In the genomic region with DNA sequence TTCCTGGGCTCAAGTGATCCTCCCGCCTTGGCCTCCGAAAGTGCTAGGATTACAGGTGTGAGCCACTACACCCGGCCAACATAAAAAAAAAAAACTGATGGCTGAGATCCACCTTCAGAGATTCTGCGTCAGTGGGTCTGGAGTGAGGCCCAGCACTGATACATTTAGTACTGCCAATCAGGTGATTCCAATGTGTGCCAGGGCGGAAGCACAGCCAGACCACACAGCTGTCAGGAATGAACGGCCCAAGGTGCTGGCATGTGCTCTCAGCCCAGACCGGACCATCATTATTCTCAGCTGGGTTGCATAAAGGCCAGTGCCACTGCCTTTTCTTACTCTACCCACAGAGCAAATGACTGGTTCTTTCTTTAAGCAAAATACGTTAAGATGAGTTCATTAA, we compare ENCODE assay signal across 10 cellular contexts. TPM values are rescaled to one million over a fixed set of nuclear protein-coding genes. Genes with fewer than 3 reads are reported as not detected.
DNase-seq lines count a peak whose midpoint lies in the region; ATAC-seq, FAIRE-seq and TF ChIP-seq lines count a peak whose summit lies in the region.
"Had no signal": no experiment of that assay in that cellular context is flagged by ENCODE, and none has a peak within 500 bp of the region (broad histone marks: within the 10 kb centered on the region; RNA-seq: fewer than 3 reads in every experiment).

No MANE protein-coding gene starts in this region.

- H3K9ac ChIP-seq in HepG2 (ENCODE audit: insufficient read depth, low read depth, low read length): no peak overlapping the region

- BruUV-seq in HepG2 (replicated peaks; lab: Mats Ljungman, UMichigan): no TSS peak

- no peaks in the 10 kb centered on the region for H3K79me2 ChIP-seq in HepG2 (ENCODE audit: insufficient read depth, low read length)

- DNase-seq in NCI-H2196 (lab: John Stamatoyannopoulos, UW; ENCODE audit: unreplicated experiment): peak; percentile 64
- peak; percentile 60 for DNase-seq in epithelial cell of prostate (ENCODE audit: low read depth, low spot score)
- DNase-seq in HepG2 (ENCODE audit: low spot score): no peak
- peak; percentile 89 for DNase-seq in stomach
- DNase-seq in DMS153 (lab: John Stamatoyannopoulos, UW): no peak
- no peak for DNase-seq in GM19240 (ENCODE audit: insufficient read length, low spot score)
- DNase-seq in stimulated activated CD4-positive, alpha-beta T cell treated with anti-CD3 and anti-CD28 coated beads, Interleukin-1b, Interleukin-23, amount 100 ng/mL, for 48 hours: no peak
- DNase-seq: DMS79 treated with DMSO at 0.1 percent for 48 hours had no signal

- H3K27me3 ChIP-seq in HepG2 (ENCODE audit: control insufficient read depth in 1 of 2, insufficient read depth in 2 of 2, low read length in 2 of 2) (peaks cover 0 to 12% of the 10 kb centered on the region in 2 experiments; a peak in 1 of 5 replicates), stomach (no peaks in the 10 kb centered on the region)

- TF ChIP-seq POLR2A in HepG2 (IDR thresholded peaks at IDR 0.05; ENCODE audit: insufficient read depth in 1 of 2, low read depth in 2 of 2, low read length in 2 of 2): no peak
- no peak for TF ChIP-seq POLR2A in stomach (IDR thresholded peaks at IDR 0.05)

- peak overlapping the region in 2 of 3 experiments; percentile 56 to 69; a peak in 1 of 6 replicates for H3K4me3 ChIP-seq in HepG2 (replicated peaks in 1 of 3; ENCODE audit: insufficient read depth in 1 of 3, low read depth in 2 of 3, low read length in 3 of 3)
- no peak overlapping the region for H3K4me3 ChIP-seq in stomach

- POLR2A ChIA-PET in HepG2 (lab: Yijun Ruan, JAX): no interaction called here

- TF ChIP-seq CTCF in HepG2 (CRISPR knock-in tag; IDR thresholded peaks at IDR 0.05) (no peak), stomach (IDR thresholded peaks at IDR 0.05) (no peak)

- H3K4me1 ChIP-seq in HepG2 (ENCODE audit: insufficient read depth, low read length) (peaks cover 19% of the 10 kb centered on the region), stomach (peaks cover 9 to 29% (median 20%) of the 10 kb centered on the region in 4 donors)

- no peak overlapping the region for H2AFZ ChIP-seq in HepG2 (ENCODE audit: low read length)

- no peak for ATAC-seq in HepG2
- no peak for ATAC-seq in SK-N-SH treated with all-trans-retinoic acid at 6 μM for 48 hours

- H3K4me2 ChIP-seq in HepG2 (ENCODE audit: low read depth, low read length): peak overlapping the region; percentile 96

- in situ Hi-C loops in HepG2 (cut with HindIII; ENCODE audit: extremely low pct_ligation_motif_present, low pct_unique_long_range_greater_than_20kb): no loop called here

- intact Hi-C loops in HepG2 (cut with micrococcal nuclease; ENCODE audit: unreplicated experiment): no loop called here
- intact Hi-C loops in stomach (cut with DNase I; ENCODE audit: low total_unique reads): no loop called here

- 58% methylated on average over 8 of the region's 8 CpGs for WGBS in HepG2 (ENCODE audit: low lambda C conversion rate)
- WGBS in stomach, 5 donors: 36 to 53% (median 46%) methylated on average over 8 of the region's 8 CpGs

- TF ChIP-seq RAD21 in HepG2 (CRISPR knock-in tag; IDR thresholded peaks at IDR 0.05): no peak

- FAIRE-seq in HepG2 (lab: Jason Lieb, UNC): no peak

- no peak for TF ChIP-seq EP300 in HepG2 (IDR thresholded peaks at IDR 0.05; ENCODE audit: low read depth in 2 of 2, low read length in 2 of 2)
- TF ChIP-seq EP300 in HepG2 (CRISPR knock-in tag; IDR thresholded peaks at IDR 0.05; ENCODE audit: borderline replicate concordance): no peak
- TF ChIP-seq EP300 in stomach (IDR thresholded peaks at IDR 0.05): no peak

- H3K27ac ChIP-seq in epithelial cell of prostate (no peak overlapping the region), HepG2 (ENCODE audit: extremely low read length, insufficient read depth, low read length) (no peak overlapping the region), stomach (peak overlapping the region; percentile 41 to 85 (median 82))

- CTCF ChIA-PET in HepG2 (lab: Yijun Ruan, JAX; ENCODE audit: low intra/inter-chr PET ratio, low total read pairs): no interaction called here

- H3K36me3 ChIP-seq in HepG2 (replicated peaks in 1 of 2; ENCODE audit: control insufficient read depth in 1 of 2, insufficient read depth in 2 of 2, low read length in 2 of 2): no peaks in the 10 kb centered on the region
- H3K36me3 ChIP-seq in stomach: no peaks in the 10 kb centered on the region

- H4K20me1 ChIP-seq in HepG2 (ENCODE audit: insufficient read depth, low read length): no peaks in the 10 kb centered on the region

- H3K9me3 ChIP-seq in HepG2 (ENCODE audit: low read length) (no peaks in the 10 kb centered on the region), stomach (no peaks in the 10 kb centered on the region)

TF ChIP-seq in HepG2, 621 proteins besides CTCF, POLR2A, EP300 and RAD21 (continues in another document):
- TF ChIP-seq ESRRA (CRISPR knock-in tag; IDR thresholded peaks at IDR 0.05; ENCODE audit: low read depth): no peak
- TF ChIP-seq ZNF383 (CRISPR knock-in tag; IDR thresholded peaks at IDR 0.05; ENCODE audit: borderline replicate concordance): no peak
- TF ChIP-seq ZFP90 (CRISPR knock-in tag; IDR thresholded peaks at IDR 0.05; ENCODE audit: borderline replicate concordance): no peak
- no peak for TF ChIP-seq ZFP36 (IDR thresholded peaks at IDR 0.05; ENCODE audit: borderline replicate concordance, low read depth, low read length, partially characterized antibody)
- no peak for TF ChIP-seq ZBTB8A (CRISPR knock-in tag; IDR thresholded peaks at IDR 0.05; ENCODE audit: borderline replicate concordance, low read depth)
- TF ChIP-seq HMG20A (CRISPR knock-in tag; IDR thresholded peaks at IDR 0.05; ENCODE audit: borderline replicate concordance): no peak
- TF ChIP-seq POGZ (CRISPR knock-in tag; IDR thresholded peaks at IDR 0.05): no peak
- TF ChIP-seq PCBP1 (IDR thresholded peaks at IDR 0.05; ENCODE audit: borderline replicate concordance, low read depth, low read length): no peak

TF ChIP-seq in SK-N-SH treated with all-trans-retinoic acid at 6 μM for 48 hours, 23 proteins besides CTCF, POLR2A, EP300 and RAD21:
- no peak for TF ChIP-seq CSDC2 (CRISPR knock-in tag; IDR thresholded peaks at IDR 0.05)

RNA-seq across cellular contexts. Expression of gene BCO1, which starts 1.2 kb away (rescaled TPM):
- total RNA-seq in HepG2 (2016; rRNA removed; fragmentation: Illumina TruSeq; extraction: Trizol): 0.11 TPM in 1 of 2 replicates, not detected in the other
- total RNA-seq in HepG2 (2016; cell fraction: cytosol; rRNA removed; fragmentation: Illumina TruSeq; extraction: Trizol; ENCODE audit: low read depth): not detected in 2 replicates
- total RNA-seq in HepG2 (2016; cell fraction: insoluble cytoplasmic fraction; rRNA removed; fragmentation: Illumina TruSeq; extraction: Trizol): 0.09 and 0.21 TPM in 2 replicates
- not detected in 2 replicates for total RNA-seq in HepG2 (2016; cell fraction: membrane; rRNA removed; fragmentation: Illumina TruSeq; extraction: Trizol)
- total RNA-seq in HepG2 (2016; cell fraction: nucleus; rRNA removed; fragmentation: Illumina TruSeq; extraction: Trizol): not detected in 2 replicates
- polyA plus RNA-seq in HepG2 (2011; rRNA removed): not detected in 2 replicates
- polyA plus RNA-seq in HepG2 (2011; cell fraction: cytosol; rRNA removed): 0.08 TPM in 1 of 2 replicates, not detected in the other
- polyA plus RNA-seq in HepG2 (2011; cell fraction: nucleus; rRNA removed): not detected in 2 replicates
- 0.17 TPM in 1 of 2 replicates, not detected in the other for polyA plus RNA-seq in HepG2 (2012)
- polyA plus RNA-seq in HepG2 (2016; cell fraction: cytosol; fragmentation: Illumina TruSeq; extraction: Trizol; ENCODE audit: low read depth): 0.07 and 0.12 TPM in 2 replicates
- 0.20 TPM in 1 of 2 replicates, not detected in the other for polyA plus RNA-seq in HepG2 (2016; cell fraction: insoluble cytoplasmic fraction; fragmentation: Illumina TruSeq; extraction: Trizol; ENCODE audit: low read depth)
- 0.17 TPM in 1 of 2 replicates, not detected in the other for polyA plus RNA-seq in HepG2 (2016; cell fraction: membrane; fragmentation: Illumina TruSeq; extraction: Trizol; ENCODE audit: low read depth)
- not detected in 2 replicates for polyA plus RNA-seq in HepG2 (2016; cell fraction: nucleus; fragmentation: Illumina TruSeq; extraction: Trizol; ENCODE audit: insufficient read depth, low read depth)
- not detected in 2 replicates for polyA minus RNA-seq in HepG2 (2011; rRNA and poly(A)+ RNA removed; ENCODE audit: low replicate concordance)
- polyA minus RNA-seq in HepG2 (2011; cell fraction: cytosol; rRNA and poly(A)+ RNA removed): not detected in 2 replicates
- not detected in 2 replicates for polyA minus RNA-seq in HepG2 (2011; cell fraction: nucleus; rRNA and poly(A)+ RNA removed)
- total RNA-seq in stomach: 1 to 10 TPM in 2 of 5 donors, not detected in 3; 2.2 to 5.8 TPM
- 1 to 10 TPM in 1 of 3 donors, under 1 TPM in 2; 0.38 to 2.1 (median 0.44) TPM for polyA plus RNA-seq in stomach
- total RNA-seq: LHCN-M2 had no signal

Comparison
In these comparisons a context has a peak if more than half of its experiments do, and no peak if none do; other contexts are left out.
1. DNase-seq: peak in NCI-H2196 (single experiment), epithelial cell of prostate (single experiment) and stomach (single experiment); none in HepG2 (single experiment), DMS153 (single experiment), GM19240 (single experiment) and stimulated activated CD4-positive, alpha-beta T cell treated with anti-CD3 and anti-CD28 coated beads, Interleukin-1b, Interleukin-23, amount 100 ng/mL, for 48 hours (single experiment).
2. H3K27ac ChIP-seq: peak in stomach (5 of 5); none in epithelial cell of prostate (single experiment) and HepG2 (single experiment).
3. H3K4me3 ChIP-seq: peak in HepG2 (2 of 3); none in stomach (0 of 4).